1 cellular context compared by ENCODE assay signal in the genomic region with DNA sequence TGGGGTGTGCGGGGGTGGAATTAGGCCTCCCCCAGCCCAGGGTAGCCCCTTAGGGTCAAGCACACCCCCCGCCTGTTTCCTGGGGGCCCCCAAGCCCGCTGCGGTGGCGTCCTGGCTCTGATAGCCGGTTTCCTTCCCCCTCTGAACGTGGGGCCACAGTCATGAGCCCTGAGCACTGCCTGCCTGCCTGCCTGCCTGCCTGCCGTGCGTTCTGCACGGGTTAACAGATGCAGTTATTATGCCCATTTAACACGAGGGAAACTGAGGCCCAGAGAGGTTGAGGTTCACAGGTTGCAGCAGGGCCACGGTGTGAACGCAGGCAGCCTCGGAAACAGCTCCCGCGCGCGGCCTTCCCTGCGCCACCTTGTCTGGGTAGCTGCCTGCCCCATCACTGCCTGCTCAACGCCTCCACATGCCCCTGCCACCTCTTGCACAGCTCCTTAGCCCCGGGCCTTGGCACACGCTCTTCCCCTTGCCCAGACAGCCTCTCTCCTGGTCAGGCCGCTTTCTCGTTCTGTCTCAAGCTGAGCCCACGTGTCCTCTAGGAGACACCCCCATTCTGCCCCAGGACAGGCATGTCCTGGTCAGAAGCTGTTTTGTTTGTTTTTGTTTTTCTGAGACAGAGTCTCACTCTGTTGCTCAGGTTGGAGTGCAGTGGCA.
TF ChIP-seq lines count a peak whose summit lies in the region.

No MANE protein-coding gene starts in this region.

TF ChIP-seq in GM23338, 12 proteins besides CTCF, POLR2A, EP300 and RAD21 (continued from another document):
- TF ChIP-seq, protein P1, sequence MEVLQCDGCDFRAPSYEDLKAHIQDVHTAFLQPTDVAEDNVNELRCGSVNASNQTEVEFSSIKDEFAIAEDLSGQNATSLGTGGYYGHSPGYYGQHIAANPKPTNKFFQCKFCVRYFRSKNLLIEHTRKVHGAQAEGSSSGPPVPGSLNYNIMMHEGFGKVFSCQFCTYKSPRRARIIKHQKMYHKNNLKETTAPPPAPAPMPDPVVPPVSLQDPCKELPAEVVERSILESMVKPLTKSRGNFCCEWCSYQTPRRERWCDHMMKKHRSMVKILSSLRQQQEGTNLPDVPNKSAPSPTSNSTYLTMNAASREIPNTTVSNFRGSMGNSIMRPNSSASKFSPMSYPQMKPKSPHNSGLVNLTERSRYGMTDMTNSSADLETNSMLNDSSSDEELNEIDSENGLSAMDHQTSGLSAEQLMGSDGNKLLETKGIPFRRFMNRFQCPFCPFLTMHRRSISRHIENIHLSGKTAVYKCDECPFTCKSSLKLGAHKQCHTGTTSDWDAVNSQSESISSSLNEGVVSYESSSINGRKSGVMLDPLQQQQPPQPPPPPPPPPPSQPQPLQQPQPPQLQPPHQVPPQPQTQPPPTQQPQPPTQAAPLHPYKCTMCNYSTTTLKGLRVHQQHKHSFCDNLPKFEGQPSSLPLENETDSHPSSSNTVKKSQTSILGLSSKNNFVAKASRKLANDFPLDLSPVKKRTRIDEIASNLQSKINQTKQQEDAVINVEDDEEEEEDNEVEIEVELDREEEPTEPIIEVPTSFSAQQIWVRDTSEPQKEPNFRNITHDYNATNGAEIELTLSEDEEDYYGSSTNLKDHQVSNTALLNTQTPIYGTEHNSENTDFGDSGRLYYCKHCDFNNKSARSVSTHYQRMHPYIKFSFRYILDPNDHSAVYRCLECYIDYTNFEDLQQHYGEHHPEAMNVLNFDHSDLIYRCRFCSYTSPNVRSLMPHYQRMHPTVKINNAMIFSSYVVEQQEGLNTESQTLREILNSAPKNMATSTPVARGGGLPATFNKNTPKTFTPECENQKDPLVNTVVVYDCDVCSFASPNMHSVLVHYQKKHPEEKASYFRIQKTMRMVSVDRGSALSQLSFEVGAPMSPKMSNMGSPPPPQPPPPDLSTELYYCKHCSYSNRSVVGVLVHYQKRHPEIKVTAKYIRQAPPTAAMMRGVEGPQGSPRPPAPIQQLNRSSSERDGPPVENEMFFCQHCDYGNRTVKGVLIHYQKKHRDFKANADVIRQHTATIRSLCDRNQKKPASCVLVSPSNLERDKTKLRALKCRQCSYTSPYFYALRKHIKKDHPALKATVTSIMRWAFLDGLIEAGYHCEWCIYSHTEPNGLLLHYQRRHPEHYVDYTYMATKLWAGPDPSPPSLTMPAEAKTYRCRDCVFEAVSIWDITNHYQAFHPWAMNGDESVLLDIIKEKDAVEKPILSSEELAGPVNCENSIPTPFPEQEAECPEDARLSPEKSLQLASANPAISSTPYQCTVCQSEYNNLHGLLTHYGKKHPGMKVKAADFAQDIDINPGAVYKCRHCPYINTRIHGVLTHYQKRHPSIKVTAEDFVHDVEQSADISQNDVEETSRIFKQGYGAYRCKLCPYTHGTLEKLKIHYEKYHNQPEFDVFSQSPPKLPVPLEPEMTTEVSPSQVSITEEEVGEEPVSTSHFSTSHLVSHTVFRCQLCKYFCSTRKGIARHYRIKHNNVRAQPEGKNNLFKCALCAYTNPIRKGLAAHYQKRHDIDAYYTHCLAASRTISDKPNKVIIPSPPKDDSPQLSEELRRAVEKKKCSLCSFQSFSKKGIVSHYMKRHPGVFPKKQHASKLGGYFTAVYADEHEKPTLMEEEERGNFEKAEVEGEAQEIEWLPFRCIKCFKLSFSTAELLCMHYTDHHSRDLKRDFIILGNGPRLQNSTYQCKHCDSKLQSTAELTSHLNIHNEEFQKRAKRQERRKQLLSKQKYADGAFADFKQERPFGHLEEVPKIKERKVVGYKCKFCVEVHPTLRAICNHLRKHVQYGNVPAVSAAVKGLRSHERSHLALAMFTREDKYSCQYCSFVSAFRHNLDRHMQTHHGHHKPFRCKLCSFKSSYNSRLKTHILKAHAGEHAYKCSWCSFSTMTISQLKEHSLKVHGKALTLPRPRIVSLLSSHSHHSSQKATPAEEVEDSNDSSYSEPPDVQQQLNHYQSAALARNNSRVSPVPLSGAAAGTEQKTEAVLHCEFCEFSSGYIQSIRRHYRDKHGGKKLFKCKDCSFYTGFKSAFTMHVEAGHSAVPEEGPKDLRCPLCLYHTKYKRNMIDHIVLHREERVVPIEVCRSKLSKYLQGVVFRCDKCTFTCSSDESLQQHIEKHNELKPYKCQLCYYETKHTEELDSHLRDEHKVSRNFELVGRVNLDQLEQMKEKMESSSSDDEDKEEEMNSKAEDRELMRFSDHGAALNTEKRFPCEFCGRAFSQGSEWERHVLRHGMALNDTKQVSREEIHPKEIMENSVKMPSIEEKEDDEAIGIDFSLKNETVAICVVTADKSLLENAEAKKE (CRISPR knock-in tag; IDR thresholded peaks at IDR 0.05): no peak
- TF ChIP-seq, protein P2, sequence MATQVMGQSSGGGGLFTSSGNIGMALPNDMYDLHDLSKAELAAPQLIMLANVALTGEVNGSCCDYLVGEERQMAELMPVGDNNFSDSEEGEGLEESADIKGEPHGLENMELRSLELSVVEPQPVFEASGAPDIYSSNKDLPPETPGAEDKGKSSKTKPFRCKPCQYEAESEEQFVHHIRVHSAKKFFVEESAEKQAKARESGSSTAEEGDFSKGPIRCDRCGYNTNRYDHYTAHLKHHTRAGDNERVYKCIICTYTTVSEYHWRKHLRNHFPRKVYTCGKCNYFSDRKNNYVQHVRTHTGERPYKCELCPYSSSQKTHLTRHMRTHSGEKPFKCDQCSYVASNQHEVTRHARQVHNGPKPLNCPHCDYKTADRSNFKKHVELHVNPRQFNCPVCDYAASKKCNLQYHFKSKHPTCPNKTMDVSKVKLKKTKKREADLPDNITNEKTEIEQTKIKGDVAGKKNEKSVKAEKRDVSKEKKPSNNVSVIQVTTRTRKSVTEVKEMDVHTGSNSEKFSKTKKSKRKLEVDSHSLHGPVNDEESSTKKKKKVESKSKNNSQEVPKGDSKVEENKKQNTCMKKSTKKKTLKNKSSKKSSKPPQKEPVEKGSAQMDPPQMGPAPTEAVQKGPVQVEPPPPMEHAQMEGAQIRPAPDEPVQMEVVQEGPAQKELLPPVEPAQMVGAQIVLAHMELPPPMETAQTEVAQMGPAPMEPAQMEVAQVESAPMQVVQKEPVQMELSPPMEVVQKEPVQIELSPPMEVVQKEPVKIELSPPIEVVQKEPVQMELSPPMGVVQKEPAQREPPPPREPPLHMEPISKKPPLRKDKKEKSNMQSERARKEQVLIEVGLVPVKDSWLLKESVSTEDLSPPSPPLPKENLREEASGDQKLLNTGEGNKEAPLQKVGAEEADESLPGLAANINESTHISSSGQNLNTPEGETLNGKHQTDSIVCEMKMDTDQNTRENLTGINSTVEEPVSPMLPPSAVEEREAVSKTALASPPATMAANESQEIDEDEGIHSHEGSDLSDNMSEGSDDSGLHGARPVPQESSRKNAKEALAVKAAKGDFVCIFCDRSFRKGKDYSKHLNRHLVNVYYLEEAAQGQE (IDR thresholded peaks at IDR 0.05; ENCODE audit: unreplicated experiment): no peak
- TF ChIP-seq CREB1 (CRISPR knock-in tag; IDR thresholded peaks at IDR 0.05; ENCODE audit: low read depth) (no peak), ZNF331 (CRISPR knock-in tag; IDR thresholded peaks at IDR 0.05; ENCODE audit: low read depth) (no peak), STAT1 (IDR thresholded peaks at IDR 0.05; ENCODE audit: unreplicated experiment) (no peak), EZH2phosphoT487 (IDR thresholded peaks at IDR 0.05; ENCODE audit: unreplicated experiment) (no peak)
